Comparison of ENCODE assay signal across 8 cellular contexts in the genomic region with DNA sequence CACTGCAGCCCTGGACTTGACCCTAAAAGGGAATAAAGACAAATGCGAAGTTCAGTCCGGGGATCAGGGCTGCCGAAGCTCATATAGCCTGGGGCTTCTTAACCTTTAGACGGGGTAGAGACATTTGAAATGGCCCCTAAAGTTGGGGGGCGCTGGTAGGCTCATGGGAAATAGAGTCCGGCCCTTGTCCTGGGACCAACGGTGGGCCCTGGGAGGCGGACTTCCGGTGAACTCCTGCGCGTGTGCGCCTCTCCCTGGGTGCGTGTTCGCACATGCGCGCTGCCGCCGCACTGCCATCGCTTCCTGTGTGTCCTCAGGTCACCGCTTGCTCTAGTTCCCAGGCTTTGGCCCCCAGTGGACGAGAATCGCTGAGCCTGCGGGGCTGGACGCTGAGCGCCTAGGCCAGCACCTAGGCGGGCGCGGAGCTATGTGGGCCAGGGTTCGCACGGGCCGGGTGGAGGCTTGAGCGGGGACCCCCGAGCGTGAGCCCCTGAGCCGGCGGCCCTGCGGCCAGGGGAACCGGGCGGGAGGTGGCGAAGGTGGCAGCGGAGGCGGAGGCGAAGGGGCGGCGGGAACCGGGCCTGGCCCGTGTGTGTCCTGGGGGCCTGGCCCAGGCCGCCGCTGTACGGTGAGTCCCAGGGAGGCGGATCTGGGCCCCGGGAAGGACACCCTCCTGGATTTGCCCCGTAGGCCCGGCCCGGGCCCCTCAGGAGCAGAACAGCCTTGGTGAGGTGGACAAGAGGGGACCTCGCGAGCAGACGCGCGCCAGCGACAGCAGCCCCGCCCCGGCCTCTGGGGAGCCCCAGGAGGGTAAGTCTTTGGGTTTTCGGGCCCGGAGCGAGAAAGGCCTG. TPM values are rescaled to one million over a fixed set of nuclear protein-coding genes. Genes with fewer than 3 reads are reported as not detected.
DNase-seq lines count a peak whose midpoint lies in the region; ATAC-seq and TF ChIP-seq lines count a peak whose summit lies in the region.

No MANE protein-coding gene starts in this region.

- H3K27ac ChIP-seq in PC-3 (ENCODE audit: low read length): peak overlapping the region; percentile 40
- H3K27ac ChIP-seq in esophagus muscularis mucosa (replicated peaks in 1 of 4): peak overlapping the region; percentile 84 to 88 (median 86)
- H3K27ac ChIP-seq in muscle layer of duodenum (ENCODE audit: low read length): peak overlapping the region; percentile 23

- CTCF ChIA-PET in PC-3 (lab: Charles Lee): no interaction called here

- H3K79me2 ChIP-seq in PC-3 (ENCODE audit: low read length): peaks cover 29% of the 10 kb centered on the region

- peak overlapping the region; percentile 93 for H3K4me3 Mint-ChIP-seq in activated T-cell treated with anti-CD3 and anti-CD28 coated beads, Interleukin-2, amount 50 U/mL, for 4 hours

- peak overlapping the region; percentile 94 for H3K4me3 ChIP-seq in PC-3 (ENCODE audit: low read length)
- peak overlapping the region; percentile 82 to 91 (median 84) for H3K4me3 ChIP-seq in esophagus muscularis mucosa
- peak overlapping the region; percentile 69 to 96 for H3K4me3 ChIP-seq in muscle layer of duodenum (ENCODE audit: low read depth in 1 of 2, low read length in 2 of 2)

- H4K20me1 ChIP-seq in PC-3 (ENCODE audit: low read length): no peaks in the 10 kb centered on the region

- H3K9me3 Mint-ChIP-seq in activated T-cell treated with anti-CD3 and anti-CD28 coated beads, Interleukin-2, amount 50 U/mL, for 4 hours: no peaks in the 10 kb centered on the region

- TF ChIP-seq EP300 in esophagus muscularis mucosa (IDR thresholded peaks at IDR 0.05): no peak

- H3K36me3 ChIP-seq in PC-3 (ENCODE audit: low read depth, low read length) (peaks cover 5% of the 10 kb centered on the region), esophagus muscularis mucosa (peaks cover 16 to 28% (median 22%) of the 10 kb centered on the region in 4 donors), muscle layer of duodenum (ENCODE audit: control insufficient read depth in 1 of 2, insufficient read depth in 2 of 2, low read length in 2 of 2) (peaks cover 8 to 17% of the 10 kb centered on the region in 2 donors)

- peaks cover 20% of the 10 kb centered on the region for H3K36me3 Mint-ChIP-seq in activated T-cell treated with anti-CD3 and anti-CD28 coated beads, Interleukin-2, amount 50 U/mL, for 4 hours (ENCODE audit: insufficient read depth)

- H3F3A ChIP-seq in PC-3 (ENCODE audit: low read length, unreplicated experiment): no peaks in the 10 kb centered on the region

- intact Hi-C loops in PC-3 (cut with micrococcal nuclease): no loop called here
- intact Hi-C loops in esophagus muscularis mucosa (cut with DNase I): loop anchor here (2.0 kb wide), 1 partner anchor 93 kb away; the partner anchor contains the start of gene ZNF316

- WGBS in esophagus muscularis mucosa: 1% methylated on average over 16 of the region's 66 CpGs

- ATAC-seq in GM21528 (IDR thresholded peaks at IDR 0.05; ENCODE audit: low FRiP score, unreplicated experiment): peak; percentile 96
- peak; percentile 96 for ATAC-seq in PC-3
- peak; percentile 99 for ATAC-seq in activated T-cell treated with anti-CD3 and anti-CD28 coated beads, Interleukin-2, amount 50 U/mL, for 4 hours

- peak overlapping the region; percentile 94 for H3K9ac ChIP-seq in PC-3 (ENCODE audit: low read length)

- H3K27me3 Mint-ChIP-seq in activated T-cell treated with anti-CD3 and anti-CD28 coated beads, Interleukin-2, amount 50 U/mL, for 4 hours (ENCODE audit: low read depth): no peaks in the 10 kb centered on the region

- POLR2A ChIA-PET in PC-3 (lab: Charles Lee; ENCODE audit: unreplicated experiment): no interaction called here

- H3K27me3 ChIP-seq in PC-3 (ENCODE audit: low read length): no peaks in the 10 kb centered on the region
- H3K27me3 ChIP-seq in esophagus muscularis mucosa: no peaks in the 10 kb centered on the region
- no peaks in the 10 kb centered on the region for H3K27me3 ChIP-seq in muscle layer of duodenum (ENCODE audit: low read depth, low read length)

- TF ChIP-seq CTCF in PC-3 (conservative IDR thresholded peaks at IDR 0.05; ENCODE audit: low read depth, low read length) (no peak), esophagus muscularis mucosa (IDR thresholded peaks at IDR 0.05) (peak in 2 of 3 experiments; percentile 16 to 17)

- no peak for TF ChIP-seq POLR2A in esophagus muscularis mucosa (IDR thresholded peaks at IDR 0.05; ENCODE audit: low read depth)

- no TSS peak for BruUV-seq in PC-3 (replicated peaks; lab: Mats Ljungman, UMichigan)

- no peaks in the 10 kb centered on the region for H3K9me2 ChIP-seq in PC-3 (replicated peaks; ENCODE audit: low read length)

- H3K4me1 Mint-ChIP-seq in activated T-cell treated with anti-CD3 and anti-CD28 coated beads, Interleukin-2, amount 50 U/mL, for 4 hours (ENCODE audit: low read depth): peaks cover 25% of the 10 kb centered on the region

- H3K4me1 ChIP-seq in PC-3 (ENCODE audit: insufficient read depth, low read length) (peaks cover 7% of the 10 kb centered on the region), esophagus muscularis mucosa (peaks cover 8 to 23% (median 21%) of the 10 kb centered on the region in 4 donors), muscle layer of duodenum (ENCODE audit: control insufficient read depth in 1 of 2, insufficient read depth in 2 of 2, low read length in 2 of 2) (peaks cover 0 to 5% of the 10 kb centered on the region in 2 donors)

- DNase-seq in DMS114 treated with DMSO at 0.1 percent for 48 hours (lab: John Stamatoyannopoulos, UW; ENCODE audit: unreplicated experiment) (peak; percentile 69), HuH-7.5 (ENCODE audit: low spot score) (peak; percentile 93), PC-3 (peak; percentile 83), esophagus muscularis mucosa (ENCODE audit: extremely low spot score) (peak; percentile 97)
- peak; percentile 71 for DNase-seq in activated T-cell treated with anti-CD3 and anti-CD28 coated beads, Interleukin-2, amount 50 U/mL, for 4 hours
- peak; percentile 69 for DNase-seq in stimulated activated CD8-positive, alpha-beta memory T cell treated with anti-CD3 and anti-CD28 coated beads, Interleukin-7, amount 100 ng/mL, for 24 hours (ENCODE audit: low read depth)

- peak overlapping the region; percentile 94 for H3K4me2 ChIP-seq in PC-3 (ENCODE audit: low read length)

- H2AFZ ChIP-seq in PC-3 (ENCODE audit: low read length): peak overlapping the region; percentile 67

- no peaks in the 10 kb centered on the region for H3K9me3 ChIP-seq in PC-3 (ENCODE audit: low read length)
- no peaks in the 10 kb centered on the region for H3K9me3 ChIP-seq in esophagus muscularis mucosa
- H3K9me3 ChIP-seq in muscle layer of duodenum (ENCODE audit: control insufficient read depth in 1 of 2, low read length in 2 of 2): no peaks in the 10 kb centered on the region

RNA-seq across cellular contexts. Expression of gene ZNF12, which starts 23.0 kb away (rescaled TPM):
- total RNA-seq in PC-3 (2014; rRNA removed): 12.5 and 27.6 TPM in 2 replicates
- 10 to 100 TPM; 15.0 to 21.0 (median 17.7) TPM for total RNA-seq in activated T-cell treated with anti-CD3 and anti-CD28 coated beads, Interleukin-2, amount 50 U/mL, for 4 hours
- 10 to 100 TPM; 19.4 to 25.6 (median 23.5) TPM for total RNA-seq in esophagus muscularis mucosa

RNA-seq across cellular contexts. Expression of gene RSPH10B2, which starts 24.2 kb away (rescaled TPM):
- 0.47 TPM in 1 of 2 replicates, not detected in the other for total RNA-seq in PC-3 (2014; rRNA removed)
- under 1 TPM; 0.13 to 0.54 (median 0.35) TPM for total RNA-seq in activated T-cell treated with anti-CD3 and anti-CD28 coated beads, Interleukin-2, amount 50 U/mL, for 4 hours
- total RNA-seq in esophagus muscularis mucosa: under 1 TPM in 1 of 4 donors, not detected in 3; 0.26 TPM

Comparison
In these comparisons a context has a peak if more than half of its experiments do, and no peak if none do; other contexts are left out.
1. Peak in every context shown above with its lines: DNase-seq, ATAC-seq, H3K4me3 ChIP-seq and H3K27ac ChIP-seq.
2. H3K27ac ChIP-seq: peak in every context shown above with its lines; median percentile 86 in esophagus muscularis mucosa; 40 in PC-3; 23 in muscle layer of duodenum.